1 cellular context compared by ENCODE assay signal in genomic region chr1:25245809-25246599, GRCh38.
TF ChIP-seq lines count a peak whose summit lies in the region.

No MANE protein-coding gene starts in this region.

TF ChIP-seq in endothelial cell of umbilical vein, 7 proteins besides CTCF, POLR2A, EP300 and RAD21 (continued from another document):
- no peak for TF ChIP-seq MAX (IDR thresholded peaks at IDR 0.05; ENCODE audit: insufficient read depth, insufficient read length)
